ENCODE assay signal across 8 cellular contexts in genomic region chr1:45326627-45327591, GRCh38. TPM values are rescaled to one million over a fixed set of nuclear protein-coding genes. Genes with fewer than 3 reads are reported as not detected.
DNase-seq lines count a peak whose midpoint lies in the region; ATAC-seq and TF ChIP-seq lines count a peak whose summit lies in the region.

Gene HPDL (plus strand): TSS chr1:45326895. CDS start chr1:45327149, 254 bp downstream.

- H3K36me3 ChIP-seq in liver (ENCODE audit: control insufficient read depth in 4 of 4, insufficient read depth in 3 of 4, low read depth in 1 of 4, low read length in 3 of 4) = peaks cover 0 to 15% (median 5%) of the 10 kb centered on the region in 4 donors

- H3K36me3 Mint-ChIP-seq in dendritic cell treated with granulocyte-macrophage colony-stimulating factor and Interleukin-4, amounts not matched to agents 40 ng/mL and 50 ng/mL, for 4 days (ENCODE audit: low read depth) = peaks cover 34% of the 10 kb centered on the region

- TF ChIP-seq CTCF in liver (IDR thresholded peaks at IDR 0.05; ENCODE audit: low read depth, low read length, missing input control) = no peak

- no peaks in the 10 kb centered on the region for H3K9me3 Mint-ChIP-seq in dendritic cell treated with granulocyte-macrophage colony-stimulating factor and Interleukin-4, amounts not matched to agents 40 ng/mL and 50 ng/mL, for 4 days

- no peak within 1 kb of the TSS for H3K27ac Mint-ChIP-seq in dendritic cell treated with granulocyte-macrophage colony-stimulating factor and Interleukin-4, amounts not matched to agents 40 ng/mL and 50 ng/mL, for 4 days

- H3K9me3 ChIP-seq in liver (ENCODE audit: control insufficient read depth in 4 of 4, low read length in 3 of 4) = no peaks in the 10 kb centered on the region

- peak in 3 of 4 experiments; percentile 22 to 55 (median 37) for DNase-seq in activated CD4-positive, CD25-positive, alpha-beta regulatory T cell (lab: John Stamatoyannopoulos, UW)
- DNase-seq in activated CD4-positive, CD25-positive, alpha-beta regulatory T cell treated with anti-CD3 and anti-CD28 coated beads, Interleukin-2, amount 50 U/mL, for 72 hours = no peak
- peak; percentile 74 for DNase-seq in NCI-H1694 treated with DMSO at 0.1 percent for 48 hours (lab: John Stamatoyannopoulos, UW)
- peak; percentile 84 for DNase-seq in activated CD4-positive, alpha-beta T cell treated with anti-CD3 and anti-CD28 coated beads for 48 hours
- DNase-seq in stimulated activated CD4-positive, alpha-beta T cell treated with anti-CD3 and anti-CD28 coated beads, Interleukin-4, amount 100 ng/mL, for 4 hours = peak; percentile 71 to 73

- WGBS in liver = 14% methylated on average over 93 of the region's 93 CpGs

- intact Hi-C loops in dendritic cell treated with granulocyte-macrophage colony-stimulating factor and Interleukin-4, amounts not matched to agents 40 ng/mL and 50 ng/mL, for 4 days (cut with micrococcal nuclease) = no loop called here

- H3K4me1 ChIP-seq in liver (ENCODE audit: control insufficient read depth in 4 of 4, insufficient read depth in 4 of 4, low read length in 3 of 4) = peaks cover 3 to 13% (median 7%) of the 10 kb centered on the region in 4 donors

- TF ChIP-seq RAD21 in liver (IDR thresholded peaks at IDR 0.05) = no peak

- ATAC-seq in HG03159 (IDR thresholded peaks at IDR 0.05; ENCODE audit: unreplicated experiment) = no peak

- no peak within 1 kb of the TSS for H3K27ac ChIP-seq in liver (ENCODE audit: low read depth in 1 of 2, low read length in 2 of 2)

- H3K27me3 Mint-ChIP-seq in dendritic cell treated with granulocyte-macrophage colony-stimulating factor and Interleukin-4, amounts not matched to agents 40 ng/mL and 50 ng/mL, for 4 days = peaks cover 18% of the 10 kb centered on the region

- H3K27me3 ChIP-seq in liver (ENCODE audit: control insufficient read depth in 4 of 4, insufficient read depth in 4 of 4, low read length in 3 of 4) = no peaks in the 10 kb centered on the region

- H3K4me3 ChIP-seq in liver (ENCODE audit: low read depth in 1 of 3, low read length in 3 of 3) = peak within 1 kb of the TSS; percentile 36 to 53 (median 50)

- H3K9ac ChIP-seq in liver (ENCODE audit: low read depth in 1 of 2, low read length in 2 of 2) = no peak within 1 kb of the TSS

- H3K4me1 Mint-ChIP-seq in dendritic cell treated with granulocyte-macrophage colony-stimulating factor and Interleukin-4, amounts not matched to agents 40 ng/mL and 50 ng/mL, for 4 days (ENCODE audit: low read depth) = peaks cover 10% of the 10 kb centered on the region

- peak within 1 kb of the TSS; percentile 73 for H3K4me3 Mint-ChIP-seq in dendritic cell treated with granulocyte-macrophage colony-stimulating factor and Interleukin-4, amounts not matched to agents 40 ng/mL and 50 ng/mL, for 4 days

TF ChIP-seq in liver, 16 proteins besides CTCF, POLR2A, EP300 and RAD21:
- TF ChIP-seq HNF4A (conservative IDR thresholded peaks at IDR 0.05) (no peak), YY1 (IDR thresholded peaks at IDR 0.05) (peak; percentile 20)

RNA-seq across cellular contexts. Expression of gene HPDL, which starts in this region (rescaled TPM):
- total RNA-seq in liver = 1 to 10 TPM in 1 of 2 donors, not detected in 1; 5.2 TPM
- under 1 TPM; 0.09 to 0.15 TPM for polyA plus RNA-seq in liver
